In genomic region chr6:1334725-1335124, GRCh38 we compare ENCODE assay signal across 24 cellular contexts. TPM values are rescaled to one million over a fixed set of nuclear protein-coding genes. Genes with fewer than 3 reads are reported as not detected.
DNase-seq lines count a peak whose midpoint lies in the region; ATAC-seq, FAIRE-seq and TF ChIP-seq lines count a peak whose summit lies in the region.
"Had no signal": no experiment of that assay in that cellular context is flagged by ENCODE, and none has a peak within 500 bp of the region (broad histone marks: within the 10 kb centered on the region; RNA-seq: fewer than 3 reads in every experiment).

No MANE protein-coding gene starts in this region.

- 0 out of 3 replicates have a peak, but pooled peaks cover 5% of the 10 kb centered on the region for H3K9me3 ChIP-seq in A549
- peaks cover 0 to 7% (median 0%) of the 10 kb centered on the region in 3 donors for H3K9me3 ChIP-seq in gastroesophageal sphincter
- H3K9me3 ChIP-seq: vagina had no signal

- peaks cover 17% of the 10 kb centered on the region for H3K4me1 Mint-ChIP-seq in mesothelial cell of epicardium
- H3K4me1 Mint-ChIP-seq: natural killer cell had no signal

- peaks cover 15% of the 10 kb centered on the region for H3K27me3 Mint-ChIP-seq in mesothelial cell of epicardium (ENCODE audit: low read depth)

- peaks cover 7% of the 10 kb centered on the region for H3K9me3 Mint-ChIP-seq in mesothelial cell of epicardium
- H3K9me3 Mint-ChIP-seq: natural killer cell had no signal

- no peak for FAIRE-seq in A549 (lab: Jason Lieb, UNC)
- FAIRE-seq: GM19239, TTC549 had no signal

- POLR2A ChIA-PET in A549 (lab: Yijun Ruan, JAX) = interaction anchor here (1.3 to 1.9 kb wide), 3 partner anchors 9 to 23 kb away, joined by 8 to 10 read pairs (median 8); partner anchors contain the start of gene FOXQ1

- CTCF ChIA-PET in A549 (lab: Yijun Ruan, JAX) = interaction anchor here (0.7 to 2.8 kb wide), 10 partner anchors 9 to 537 kb away, joined by 3 to 25 read pairs (median 6); partner anchors contain the start of gene FOXQ1

- H3K27ac ChIP-seq in A549 = peak overlapping the region; percentile 73 to 85
- peak overlapping the region in 3 of 4 donors; percentile 10 to 71 (median 67) for H3K27ac ChIP-seq in gastroesophageal sphincter
- no peak overlapping the region for H3K27ac ChIP-seq in foreskin keratinocyte
- H3K27ac ChIP-seq: cardiac muscle cell, dorsolateral prefrontal cortex, parathyroid adenoma, vagina had no signal

- TF ChIP-seq POLR2A in A549 (IDR thresholded peaks at IDR 0.05; ENCODE audit: low read length) (no peak), gastroesophageal sphincter (IDR thresholded peaks at IDR 0.05) (no peak)

- TF ChIP-seq EP300 in A549 (IDR thresholded peaks at IDR 0.05) (no peak), gastroesophageal sphincter (IDR thresholded peaks at IDR 0.05) (no peak)

- TF ChIP-seq RAD21 in A549 (conservative IDR thresholded peaks at IDR 0.05 in 1 of 2, IDR thresholded peaks at IDR 0.05 in 1 of 2) = no peak

- no peaks in the 10 kb centered on the region for H3K27me3 ChIP-seq in gastroesophageal sphincter
- no peaks in the 10 kb centered on the region for H3K27me3 ChIP-seq in foreskin keratinocyte
- H3K27me3 ChIP-seq: vagina had no signal

- H3K36me3 Mint-ChIP-seq in mesothelial cell of epicardium = no peaks in the 10 kb centered on the region
- H3K36me3 Mint-ChIP-seq: natural killer cell had no signal

- DNase-seq in A549 (ENCODE audit: low read depth in 1 of 2, low spot score in 1 of 2) = no peak
- DNase-seq in mesothelial cell of epicardium (ENCODE audit: low spot score in 2 of 2, unreplicated experiment in 2 of 2) = no peak
- no peak for DNase-seq in foreskin keratinocyte
- no peak for DNase-seq in cerebellar cortex (ENCODE audit: low spot score)
- DNase-seq in NCI-H446 (lab: John Stamatoyannopoulos, UW) = no peak
- DNase-seq: activated CD4-positive, alpha-beta T cell treated with anti-CD3 and anti-CD28 coated beads for 48 hours; activated effector memory CD4-positive, alpha-beta T cell treated with Interleukin-2 at 50 U/mL for 16 hours; dorsolateral prefrontal cortex; KG1; natural killer cell; NCI-H187 treated with DMSO at 0.1 percent for 48 hours; NCI-H446 treated with DMSO at 0.1 percent for 48 hours had no signal

- H3K4me3 Mint-ChIP-seq in mesothelial cell of epicardium = no peak overlapping the region
- H3K4me3 Mint-ChIP-seq: natural killer cell had no signal

- 33% methylated on average over 11 of the region's 11 CpGs for WGBS in A549 (ENCODE audit: missing lambda C conversion rate)
- 63 to 69% methylated on average over 7 to 11 of the region's 11 CpGs for WGBS in gastroesophageal sphincter (ENCODE audit: low coverage in 1 of 2), 2 donors

- H3K4me2 ChIP-seq in A549 = peak overlapping the region; percentile 81

- H3K27ac Mint-ChIP-seq in mesothelial cell of epicardium = peak overlapping the region; percentile 53
- H3K27ac Mint-ChIP-seq: natural killer cell had no signal

- no peak overlapping the region for H3K4me3 ChIP-seq in A549
- H3K4me3 ChIP-seq in gastroesophageal sphincter = no peak overlapping the region
- H3K4me3 ChIP-seq: cardiac muscle cell, dorsolateral prefrontal cortex, vagina had no signal

- TF ChIP-seq CTCF in A549 (IDR thresholded peaks at IDR 0.05) = no peak
- no peak for TF ChIP-seq CTCF in gastroesophageal sphincter (IDR thresholded peaks at IDR 0.05)
- no peak for TF ChIP-seq CTCF in mesothelial cell of epicardium (IDR thresholded peaks at IDR 0.05; ENCODE audit: unreplicated experiment)
- no peak for TF ChIP-seq CTCF in foreskin keratinocyte (conservative IDR thresholded peaks at IDR 0.05)

- H3K36me3 ChIP-seq in gastroesophageal sphincter = no peaks in the 10 kb centered on the region
- H3K36me3 ChIP-seq: cardiac muscle cell, vagina had no signal

- H3K4me1 ChIP-seq in A549 (peaks cover 31% of the 10 kb centered on the region), gastroesophageal sphincter (peaks cover 0 to 24% (median 12%) of the 10 kb centered on the region in 3 donors), foreskin keratinocyte (peaks cover 10% of the 10 kb centered on the region)
- H3K4me1 ChIP-seq: parathyroid adenoma had no signal

- peak; percentile 32 to 53; a peak in 3 of 6 replicates for ATAC-seq in A549
- no peak for ATAC-seq in gastroesophageal sphincter
- no peak for ATAC-seq in foreskin keratinocyte
- ATAC-seq in GM19328 (IDR thresholded peaks at IDR 0.05; ENCODE audit: unreplicated experiment) = no peak
- ATAC-seq: natural killer cell had no signal

TF ChIP-seq in A549, 52 proteins besides CTCF, POLR2A, EP300 and RAD21 (continues in another document):
- no peak for TF ChIP-seq USF2 (IDR thresholded peaks at IDR 0.05)
- TF ChIP-seq CHD2 (IDR thresholded peaks at IDR 0.05; ENCODE audit: low read length, partially characterized antibody) = no peak
- TF ChIP-seq E2F6 (IDR thresholded peaks at IDR 0.05; ENCODE audit: borderline replicate concordance, low read depth) = no peak
- TF ChIP-seq TFCP2L1 (CRISPR knock-in tag; IDR thresholded peaks at IDR 0.05) = no peak

TF ChIP-seq in PFSK-1, 5 proteins besides CTCF, POLR2A, EP300 and RAD21:
- TF ChIP-seq FOXP2 (optimal IDR thresholded peaks at IDR 0.05; ENCODE audit: borderline replicate concordance, extremely low read depth, extremely low read length, insufficient read depth) = peak; percentile 63
- no peak for TF ChIP-seq REST (IDR thresholded peaks at IDR 0.05; ENCODE audit: insufficient read depth in 1 of 2, low read depth in 2 of 2, low read length in 2 of 2)

RNA-seq across cellular contexts. Expression of gene FOXQ1, which starts 22.8 kb away (rescaled TPM):
- 2.1 and 3.5 TPM in 2 replicates for polyA plus RNA-seq in A549 (2011; rRNA removed)
- polyA plus RNA-seq in A549 (2012; cell fraction: cytosol; rRNA removed) = 0.49 and 0.98 TPM in 2 replicates
- polyA plus RNA-seq in A549 (2012; cell fraction: nucleus; rRNA removed) = 0.77 and 0.79 TPM in 2 replicates
- polyA plus RNA-seq in A549 (2017; fragmentation: RNase III; extraction: RNeasy Plus Mini Kit Qiagen cat#74134 plus additional on column Dnase treatment) = 3.1 to 3.6 TPM (median 3.6 TPM) in 3 replicates
- 1.5 and 1.8 TPM in 2 replicates for polyA minus RNA-seq in A549 (2011; rRNA and poly(A)+ RNA removed)
- polyA plus RNA-seq in PFSK-1 (2012; ENCODE audit: insufficient read length, low read depth) = 3.2 TPM
- 1 to 10 TPM in 3 of 4 donors, under 1 TPM in 1; 0.40 to 7.0 (median 4.5) TPM for total RNA-seq in gastroesophageal sphincter
- total RNA-seq in mesothelial cell of epicardium = 0.20 to 0.53 TPM (median 0.41 TPM) in 3 replicates
- total RNA-seq in foreskin keratinocyte = 2.8 and 4.5 TPM in 2 replicates
- 2.6 and 4.4 TPM in 2 replicates for polyA plus RNA-seq in foreskin keratinocyte
- total RNA-seq: cardiac muscle cell, G401, lung microvascular endothelial cell, natural killer cell had no signal
- polyA plus RNA-seq: cardiac muscle cell had no signal

RNA-seq across cellular contexts. Expression of gene FOXF2, which starts 54.7 kb away (rescaled TPM):
- polyA plus RNA-seq in A549 (2011; rRNA removed) = 6.6 and 8.3 TPM in 2 replicates
- 10.3 and 14.6 TPM in 2 replicates for polyA plus RNA-seq in A549 (2012; cell fraction: cytosol; rRNA removed)
- polyA plus RNA-seq in A549 (2012; cell fraction: nucleus; rRNA removed) = 7.1 and 10.1 TPM in 2 replicates
- 12.3 to 12.4 TPM (median 12.3 TPM) in 3 replicates for polyA plus RNA-seq in A549 (2017; fragmentation: RNase III; extraction: RNeasy Plus Mini Kit Qiagen cat#74134 plus additional on column Dnase treatment)
- 5.3 and 6.5 TPM in 2 replicates for polyA minus RNA-seq in A549 (2011; rRNA and poly(A)+ RNA removed)
- 16.4 TPM for polyA plus RNA-seq in PFSK-1 (2012; ENCODE audit: insufficient read length, low read depth)
- 100 to 1,000 TPM in 2 of 4 donors, 10 to 100 TPM in 2; 41.7 to 154 (median 91.9) TPM for total RNA-seq in gastroesophageal sphincter
- total RNA-seq in mesothelial cell of epicardium = 0.13 to 0.27 TPM in 2 of 3 replicates, not detected in the other
- 0.11 and 0.14 TPM in 2 replicates for total RNA-seq in foreskin keratinocyte
- 0.10 and 0.22 TPM in 2 replicates for polyA plus RNA-seq in foreskin keratinocyte
- total RNA-seq: A172, epithelial cell of proximal tubule, G401, lung microvascular endothelial cell, natural killer cell had no signal

Comparison
In these comparisons a context has a peak if more than half of its experiments do, and no peak if none do; other contexts are left out.
1. ATAC-seq: peak in A549 (2 of 2); none in gastroesophageal sphincter (single experiment), foreskin keratinocyte (single experiment) and GM19328 (single experiment).
2. RNA of gene FOXF2, which starts 54.7 kb away (total RNA-seq): 41.7 to 154 TPM in gastroesophageal sphincter; 0.13 to 0.27 TPM in mesothelial cell of epicardium and 0.11 to 0.14 TPM in foreskin keratinocyte; every median in the first group is over 10 times any median in the second.